Comparison of ENCODE assay signal across 28 cellular contexts in genomic region chr2:166154685-166155091, GRCh38. TPM values are rescaled to one million over a fixed set of nuclear protein-coding genes. Genes with fewer than 3 reads are reported as not detected.
A peak's percentile ranks its signal among the peaks of the same experiment; 100 is the strongest.
DNase-seq lines count a peak whose midpoint lies in the region; ATAC-seq, FAIRE-seq and TF ChIP-seq lines count a peak whose summit lies in the region.
"Had no signal": no experiment of that assay in that cellular context is flagged by ENCODE, and none has a peak within 500 bp of the region (broad histone marks: within the 10 kb centered on the region; RNA-seq: fewer than 3 reads in every experiment).

No MANE protein-coding gene starts in this region.

- H3K9me3 Mint-ChIP-seq in stimulated activated memory B cell treated with anti-CD40 and anti-IgM and Interleukin-4, amounts not matched to agents 10 μg/mL and 1 μg/mL and 100 μg/mL, for 72 hours = no peaks in the 10 kb centered on the region
- H3K9me3 Mint-ChIP-seq: CD4-positive, alpha-beta memory T cell; CD4-positive, CD25-positive, alpha-beta regulatory T cell; CD8-positive, alpha-beta memory T cell had no signal

- peak; percentile 13 to 58; a peak in 4 of 6 replicates for ATAC-seq in A549
- ATAC-seq in stimulated activated memory B cell treated with anti-CD40 and anti-IgM and Interleukin-4, amounts not matched to agents 10 μg/mL and 1 μg/mL and 100 μg/mL, for 72 hours = peak; percentile 35
- no peak for ATAC-seq in HG02970 (IDR thresholded peaks at IDR 0.05; ENCODE audit: low FRiP score, unreplicated experiment)
- ATAC-seq in HG03571 (IDR thresholded peaks at IDR 0.05; ENCODE audit: unreplicated experiment) = no peak
- no peak for ATAC-seq in HG03025 (IDR thresholded peaks at IDR 0.05; ENCODE audit: low FRiP score, unreplicated experiment)
- ATAC-seq: GM12878 had no signal

- FAIRE-seq in A549 (lab: Jason Lieb, UNC) = no peak
- FAIRE-seq: GM12878, GM12892, GM18507 had no signal

- H3K27ac ChIP-seq in A549 = no peak overlapping the region
- H3K27ac ChIP-seq: 22Rv1, BLaER1 had no signal

- POLR2A ChIA-PET in A549 (lab: Yijun Ruan, JAX) = no interaction called here

- H3K4me1 ChIP-seq in A549 = no peaks in the 10 kb centered on the region
- H3K4me1 ChIP-seq: BE2C, BLaER1 had no signal

- no peak for TF ChIP-seq RAD21 in A549 (conservative IDR thresholded peaks at IDR 0.05 in 1 of 2, IDR thresholded peaks at IDR 0.05 in 1 of 2)

- H3K36me3 Mint-ChIP-seq in stimulated activated memory B cell treated with anti-CD40 and anti-IgM and Interleukin-4, amounts not matched to agents 10 μg/mL and 1 μg/mL and 100 μg/mL, for 72 hours = no peaks in the 10 kb centered on the region
- H3K36me3 Mint-ChIP-seq: CD14-positive monocyte; CD4-positive, alpha-beta memory T cell; CD4-positive, CD25-positive, alpha-beta regulatory T cell had no signal

- no peak overlapping the region for H3K27ac Mint-ChIP-seq in stimulated activated memory B cell treated with anti-CD40 and anti-IgM and Interleukin-4, amounts not matched to agents 10 μg/mL and 1 μg/mL and 100 μg/mL, for 72 hours
- H3K27ac Mint-ChIP-seq: CD14-positive monocyte; CD4-positive, alpha-beta memory T cell; CD8-positive, alpha-beta memory T cell had no signal

- DNase-seq in DMS53 (lab: John Stamatoyannopoulos, UW) (peak; percentile 14), DMS53 treated with DMSO at 0.1 percent for 48 hours (lab: John Stamatoyannopoulos, UW; ENCODE audit: unreplicated experiment) (no peak), A549 (ENCODE audit: low read depth in 1 of 2, low spot score in 1 of 2) (peak in 1 of 2 experiments; percentile 19), SW480 (ENCODE audit: low spot score) (peak; percentile 67)
- DNase-seq: ACHN; BE2C; C1 segment of cervical spinal cord; CD4-positive, alpha-beta memory T cell; CD4-positive, CD25-positive, alpha-beta regulatory T cell; CD8-positive, alpha-beta memory T cell; COR-L47; DMS 273 treated with DMSO at 0.1 percent for 48 hours; DMS153; DMS79; DND-41; EL; GDM1 had no signal

- 4% methylated on average over 3 of the region's 3 CpGs for WGBS in A549 (ENCODE audit: missing lambda C conversion rate)

- no peaks in the 10 kb centered on the region for H3K27me3 Mint-ChIP-seq in stimulated activated memory B cell treated with anti-CD40 and anti-IgM and Interleukin-4, amounts not matched to agents 10 μg/mL and 1 μg/mL and 100 μg/mL, for 72 hours
- H3K27me3 Mint-ChIP-seq: CD4-positive, CD25-positive, alpha-beta regulatory T cell had no signal

- H3K9me3 ChIP-seq in A549 = no peaks in the 10 kb centered on the region
- H3K9me3 ChIP-seq: BE2C, BLaER1 had no signal

- no peak for TF ChIP-seq CTCF in A549 (IDR thresholded peaks at IDR 0.05)

- H3K4me1 Mint-ChIP-seq in stimulated activated memory B cell treated with anti-CD40 and anti-IgM and Interleukin-4, amounts not matched to agents 10 μg/mL and 1 μg/mL and 100 μg/mL, for 72 hours = no peaks in the 10 kb centered on the region
- H3K4me1 Mint-ChIP-seq: CD14-positive monocyte; CD4-positive, alpha-beta memory T cell; CD4-positive, CD25-positive, alpha-beta regulatory T cell; CD8-positive, alpha-beta memory T cell had no signal

- no peak for TF ChIP-seq POLR2A in A549 (IDR thresholded peaks at IDR 0.05; ENCODE audit: low read length)

- no peak overlapping the region for H3K4me3 Mint-ChIP-seq in stimulated activated memory B cell treated with anti-CD40 and anti-IgM and Interleukin-4, amounts not matched to agents 10 μg/mL and 1 μg/mL and 100 μg/mL, for 72 hours
- H3K4me3 Mint-ChIP-seq: CD14-positive monocyte; CD4-positive, alpha-beta memory T cell; CD8-positive, alpha-beta memory T cell had no signal

- no peak overlapping the region for H3K4me3 ChIP-seq in A549
- H3K4me3 ChIP-seq: BLaER1, GM12878 had no signal

- CTCF ChIA-PET in A549 (lab: Yijun Ruan, JAX) = interaction anchor here (0.6 to 0.7 kb wide), 2 partner anchors 10 to 206 kb away, joined by 3 read pairs; no protein-coding TSS in a partner anchor

- no peak for TF ChIP-seq EP300 in A549 (IDR thresholded peaks at IDR 0.05)

- H3K4me2 ChIP-seq in A549 = peak overlapping the region; percentile 19; the same call in 1 of the 3 replicates
- H3K4me2 ChIP-seq: BLaER1 had no signal

TF ChIP-seq in A549, 52 proteins besides CTCF, POLR2A, EP300 and RAD21 (continues in another document):
- TF ChIP-seq, protein P1, sequence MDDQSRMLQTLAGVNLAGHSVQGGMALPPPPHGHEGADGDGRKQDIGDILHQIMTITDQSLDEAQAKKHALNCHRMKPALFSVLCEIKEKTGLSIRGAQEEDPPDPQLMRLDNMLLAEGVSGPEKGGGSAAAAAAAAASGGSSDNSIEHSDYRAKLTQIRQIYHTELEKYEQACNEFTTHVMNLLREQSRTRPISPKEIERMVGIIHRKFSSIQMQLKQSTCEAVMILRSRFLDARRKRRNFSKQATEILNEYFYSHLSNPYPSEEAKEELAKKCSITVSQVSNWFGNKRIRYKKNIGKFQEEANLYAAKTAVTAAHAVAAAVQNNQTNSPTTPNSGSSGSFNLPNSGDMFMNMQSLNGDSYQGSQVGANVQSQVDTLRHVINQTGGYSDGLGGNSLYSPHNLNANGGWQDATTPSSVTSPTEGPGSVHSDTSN (IDR thresholded peaks at IDR 0.05) = no peak
- no peak for TF ChIP-seq HMGXB4 (CRISPR knock-in tag; IDR thresholded peaks at IDR 0.05; ENCODE audit: borderline replicate concordance)
- TF ChIP-seq E2F6 (IDR thresholded peaks at IDR 0.05; ENCODE audit: borderline replicate concordance, low read depth) = no peak
- TF ChIP-seq CHD4 (IDR thresholded peaks at IDR 0.05; ENCODE audit: borderline replicate concordance) = no peak
- no peak for TF ChIP-seq NR3C1 (IDR thresholded peaks at IDR 0.05)
- no peak for TF ChIP-seq MAX (IDR thresholded peaks at IDR 0.05)
- no peak for TF ChIP-seq FOXS1 (CRISPR knock-in tag; IDR thresholded peaks at IDR 0.05)
- TF ChIP-seq, protein P2, sequence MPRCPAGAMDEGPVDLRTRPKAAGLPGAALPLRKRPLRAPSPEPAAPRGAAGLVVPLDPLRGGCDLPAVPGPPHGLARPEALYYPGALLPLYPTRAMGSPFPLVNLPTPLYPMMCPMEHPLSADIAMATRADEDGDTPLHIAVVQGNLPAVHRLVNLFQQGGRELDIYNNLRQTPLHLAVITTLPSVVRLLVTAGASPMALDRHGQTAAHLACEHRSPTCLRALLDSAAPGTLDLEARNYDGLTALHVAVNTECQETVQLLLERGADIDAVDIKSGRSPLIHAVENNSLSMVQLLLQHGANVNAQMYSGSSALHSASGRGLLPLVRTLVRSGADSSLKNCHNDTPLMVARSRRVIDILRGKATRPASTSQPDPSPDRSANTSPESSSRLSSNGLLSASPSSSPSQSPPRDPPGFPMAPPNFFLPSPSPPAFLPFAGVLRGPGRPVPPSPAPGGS (IDR thresholded peaks at IDR 0.05) = no peak
- TF ChIP-seq NFE2L2 (conservative IDR thresholded peaks at IDR 0.05; ENCODE audit: low read length) = no peak
- no peak for TF ChIP-seq JUN (IDR thresholded peaks at IDR 0.05)
- no peak for TF ChIP-seq RCOR1 (IDR thresholded peaks at IDR 0.05; ENCODE audit: low read depth, low read length)
- no peak for TF ChIP-seq KDM5A (IDR thresholded peaks at IDR 0.05)
- no peak for TF ChIP-seq ZC3H11A (IDR thresholded peaks at IDR 0.05)

RNA-seq across cellular contexts. Expression of gene SCN1A, which starts 26.9 kb away (rescaled TPM):
- polyA plus RNA-seq in A549 (2011; rRNA removed) = not detected in 2 replicates
- not detected in 2 replicates for polyA plus RNA-seq in A549 (2012; cell fraction: cytosol; rRNA removed)
- not detected in 2 replicates for polyA plus RNA-seq in A549 (2012; cell fraction: nucleus; rRNA removed)
- not detected in 3 replicates for polyA plus RNA-seq in A549 (2017; fragmentation: RNase III; extraction: RNeasy Plus Mini Kit Qiagen cat#74134 plus additional on column Dnase treatment)
- not detected in 2 replicates for polyA minus RNA-seq in A549 (2011; rRNA and poly(A)+ RNA removed)
- polyA plus RNA-seq: AG04450; CD14-positive monocyte; CD4-positive, alpha-beta memory T cell; CD4-positive, CD25-positive, alpha-beta regulatory T cell; CD8-positive, alpha-beta memory T cell; GM12878 had no signal

Comparison
In these comparisons a context has a peak if more than half of its experiments do, and no peak if none do; other contexts are left out.
1. ATAC-seq: peak in A549 (2 of 2) and stimulated activated memory B cell treated with anti-CD40 and anti-IgM and Interleukin-4, amounts not matched to agents 10 μg/mL and 1 μg/mL and 100 μg/mL, for 72 hours (single experiment); none in HG02970 (single experiment), HG03571 (single experiment) and HG03025 (single experiment).